In genomic region chr22:50401907-50402306, GRCh38 we compare ENCODE assay signal across 18 cellular contexts.
"Had no signal": no experiment of that assay in that cellular context is flagged by ENCODE, and none has a peak within 500 bp of the region (broad histone marks: within the 10 kb centered on the region; RNA-seq: fewer than 3 reads in every experiment).

No MANE protein-coding gene starts in this region.

- H3K4me3 Mint-ChIP-seq: activated naive CD4-positive, alpha-beta T cell treated with anti-CD3 and anti-CD28 coated beads, Interleukin-2, amount 50 U/mL, for 24 hours; nephron; stimulated activated naive CD8-positive, alpha-beta T cell treated with anti-CD3 and anti-CD28 coated beads, Interleukin-15, Interleukin-2, amounts not matched to agents 100 ng/mL and 50 ng/mL, for 24 hours; T-cell had no signal

- H3K27ac Mint-ChIP-seq: activated naive CD4-positive, alpha-beta T cell treated with anti-CD3 and anti-CD28 coated beads, Interleukin-2, amount 50 U/mL, for 24 hours; nephron; stimulated activated naive CD8-positive, alpha-beta T cell treated with anti-CD3 and anti-CD28 coated beads, Interleukin-15, Interleukin-2, amounts not matched to agents 100 ng/mL and 50 ng/mL, for 24 hours; T-cell had no signal

- ATAC-seq: left cardiac atrium, T-cell had no signal

- DNase-seq: activated CD4-positive, alpha-beta T cell treated with anti-CD3 and anti-CD28 coated beads for 1 hour; activated CD8-positive, alpha-beta memory T cell treated with anti-CD3 and anti-CD28 coated beads for 24 hours; activated CD8-positive, alpha-beta memory T cell treated with anti-CD3 and anti-CD28 coated beads, Interleukin-2, amount 50 U/mL, for 48 hours; activated effector memory CD4-positive, alpha-beta T cell treated with anti-CD3 and anti-CD28 coated beads, Interleukin-2, amount 50 U/mL, for 16 hours; activated T-cell treated with anti-CD3 and anti-CD28 coated beads, Interleukin-2, amount 50 U/mL, for 48 hours; adrenal gland; cerebellar nuclear complex; cortex of kidney; effector CD8-positive, alpha-beta T cell; left cardiac atrium; nucleus accumbens; stimulated activated CD8-positive, alpha-beta memory T cell treated with anti-CD3 and anti-CD28 coated beads, Interleukin-4, amount 100 ng/mL, for 48 hours; T-cell; transverse colon; WERI-Rb-1 had no signal

- H3K9me3 Mint-ChIP-seq: activated naive CD4-positive, alpha-beta T cell treated with anti-CD3 and anti-CD28 coated beads, Interleukin-2, amount 50 U/mL, for 24 hours; nephron; stimulated activated naive CD8-positive, alpha-beta T cell treated with anti-CD3 and anti-CD28 coated beads, Interleukin-15, Interleukin-2, amounts not matched to agents 100 ng/mL and 50 ng/mL, for 24 hours; T-cell had no signal

- H3K27me3 Mint-ChIP-seq: activated naive CD4-positive, alpha-beta T cell treated with anti-CD3 and anti-CD28 coated beads, Interleukin-2, amount 50 U/mL, for 24 hours; stimulated activated naive CD8-positive, alpha-beta T cell treated with anti-CD3 and anti-CD28 coated beads, Interleukin-15, Interleukin-2, amounts not matched to agents 100 ng/mL and 50 ng/mL, for 24 hours; T-cell had no signal
